Comparison of ENCODE assay signal across 23 cellular contexts in genomic region chr9:82513976-82514735, GRCh38.
"Had no signal": no experiment of that assay in that cellular context is flagged by ENCODE, and none has a peak within 500 bp of the region (broad histone marks: within the 10 kb centered on the region; RNA-seq: fewer than 3 reads in every experiment).

No MANE protein-coding gene starts in this region.

- H3K4me3 Mint-ChIP-seq: activated CD4-positive, alpha-beta T cell treated with anti-CD3 and anti-CD28 coated beads, Interleukin-2, amount 10 ng/mL, durations not matched to agents 7 days and 5 days; activated naive CD4-positive, alpha-beta T cell treated with anti-CD3 and anti-CD28 coated beads, Interleukin-2, amount 50 U/mL, for 24 hours; memory B cell; naive thymus-derived CD8-positive, alpha-beta T cell; T-helper 1 cell treated with Interleukin-12 subunit alpha and Interleukin-12 subunit beta and Interleukin-4 antibody, amounts not matched to agents 30 μg/mL and 1 μg/mL, for 36 hours had no signal

- H3K4me1 ChIP-seq: colonic mucosa, psoas muscle had no signal

- H3K27ac ChIP-seq: colonic mucosa, ovary, psoas muscle had no signal

- H3K27ac Mint-ChIP-seq: activated CD4-positive, alpha-beta T cell treated with anti-CD3 and anti-CD28 coated beads, Interleukin-2, amount 10 ng/mL, durations not matched to agents 7 days and 5 days; activated naive CD4-positive, alpha-beta T cell treated with anti-CD3 and anti-CD28 coated beads, Interleukin-2, amount 50 U/mL, for 24 hours; memory B cell; naive thymus-derived CD8-positive, alpha-beta T cell; T-helper 1 cell treated with Interleukin-12 subunit alpha and Interleukin-12 subunit beta and Interleukin-4 antibody, amounts not matched to agents 30 μg/mL and 1 μg/mL, for 36 hours had no signal

- H3K9me3 ChIP-seq: body of pancreas, colonic mucosa, ovary, psoas muscle, tibial artery had no signal

- H3K36me3 Mint-ChIP-seq: activated naive CD4-positive, alpha-beta T cell treated with anti-CD3 and anti-CD28 coated beads, Interleukin-2, amount 50 U/mL, for 24 hours; memory B cell; naive thymus-derived CD8-positive, alpha-beta T cell had no signal

- ATAC-seq: activated CD4-positive, CD25-positive, alpha-beta regulatory T cell treated with anti-CD3 and anti-CD28 coated beads, Interleukin-2, amount 50 U/mL, for 24 hours; naive thymus-derived CD8-positive, alpha-beta T cell had no signal

- H3K9me3 Mint-ChIP-seq: activated CD4-positive, alpha-beta T cell treated with anti-CD3 and anti-CD28 coated beads, Interleukin-2, amount 10 ng/mL, durations not matched to agents 7 days and 5 days; memory B cell had no signal

- H3K27me3 ChIP-seq: body of pancreas, colonic mucosa, ovary, tibial artery had no signal

- H3K36me3 ChIP-seq: colonic mucosa, ovary, tibial artery had no signal

- H3K4me3 ChIP-seq: body of pancreas, colonic mucosa, ovary, psoas muscle, tibial artery had no signal

- H3K4me1 Mint-ChIP-seq: activated CD4-positive, alpha-beta T cell treated with anti-CD3 and anti-CD28 coated beads, Interleukin-2, amount 10 ng/mL, durations not matched to agents 7 days and 5 days; activated naive CD4-positive, alpha-beta T cell treated with anti-CD3 and anti-CD28 coated beads, Interleukin-2, amount 50 U/mL, for 24 hours; memory B cell; naive thymus-derived CD8-positive, alpha-beta T cell had no signal

- H3K27me3 Mint-ChIP-seq: activated CD4-positive, alpha-beta T cell treated with anti-CD3 and anti-CD28 coated beads, Interleukin-2, amount 10 ng/mL, durations not matched to agents 7 days and 5 days; activated naive CD4-positive, alpha-beta T cell treated with anti-CD3 and anti-CD28 coated beads, Interleukin-2, amount 50 U/mL, for 24 hours; memory B cell; naive thymus-derived CD8-positive, alpha-beta T cell had no signal

- DNase-seq: activated CD4-positive, alpha-beta T cell treated with anti-CD3 and anti-CD28 coated beads, Interleukin-2, amount 10 ng/mL, durations not matched to agents 7 days and 5 days; activated CD8-positive, alpha-beta memory T cell treated with anti-CD3 and anti-CD28 coated beads for 24 hours; activated CD8-positive, alpha-beta memory T cell treated with anti-CD3 and anti-CD28 coated beads, Interleukin-2, amount 50 U/mL, for 48 hours; activated effector memory CD4-positive, alpha-beta T cell treated with anti-CD3 and anti-CD28 coated beads, Interleukin-2, amount 50 U/mL, for 16 hours; activated T-cell treated with anti-CD3 and anti-CD28 coated beads, Interleukin-2, amount 50 U/mL, for 48 hours; body of pancreas; central memory CD4-positive, alpha-beta T cell; colonic mucosa; head of caudate nucleus; left ventricle myocardium superior; naive thymus-derived CD8-positive, alpha-beta T cell; psoas muscle; stimulated activated CD4-positive, alpha-beta T cell treated with anti-CD3 and anti-CD28 coated beads, Interleukin-12 subunit alpha, Interleukin-12 subunit beta, amount 100 ng/mL, for 4 hours; stimulated activated CD4-positive, alpha-beta T cell treated with anti-CD3 and anti-CD28 coated beads, Interleukin-1b, Interleukin-23, amount 100 ng/mL, for 48 hours; stimulated activated CD8-positive, alpha-beta memory T cell treated with anti-CD3 and anti-CD28 coated beads, Interleukin-4, amount 100 ng/mL, for 48 hours; stimulated activated naive CD4-positive, alpha-beta T cell treated with Interleukin-2 at 50 U/mL for 16 hours; substantia nigra; tibial artery had no signal
